Comparison of ENCODE assay signal across 12 cellular contexts in genomic region chr5:93336330-93337110, GRCh38.
"Had no signal": no experiment of that assay in that cellular context is flagged by ENCODE, and none has a peak within 500 bp of the region (broad histone marks: within the 10 kb centered on the region; RNA-seq: fewer than 3 reads in every experiment).

No MANE protein-coding gene starts in this region.

- H3K27me3 ChIP-seq: tibial nerve had no signal

- ATAC-seq: activated CD8-positive, alpha-beta T cell treated with anti-CD3 and anti-CD28 coated beads, Interleukin-2, amount 10 ng/mL, durations not matched to agents 7 days and 5 days; natural killer cell; right cardiac atrium; stimulated activated effector memory CD8-positive, alpha-beta T cell treated with anti-CD3 and anti-CD28 coated beads, Interleukin-12 subunit alpha, Interleukin-12 subunit beta, amount 100 ng/mL, for 72 hours; WTC11 had no signal

- H3K27ac ChIP-seq: tibial nerve had no signal

- H3K4me1 ChIP-seq: tibial nerve had no signal

- H3K36me3 ChIP-seq: tibial nerve had no signal

- H3K4me3 ChIP-seq: tibial nerve had no signal

- DNase-seq: activated CD4-positive, alpha-beta T cell treated with anti-CD3 and anti-CD28 coated beads for 48 hours; activated CD8-positive, alpha-beta memory T cell treated with anti-CD3 and anti-CD28 coated beads, Interleukin-2, amount 50 U/mL, for 48 hours; activated CD8-positive, alpha-beta T cell treated with anti-CD3 and anti-CD28 coated beads, Interleukin-2, amount 10 ng/mL, durations not matched to agents 7 days and 5 days; activated naive CD4-positive, alpha-beta T cell; aorta; immature natural killer cell; natural killer cell; nucleus accumbens; right cardiac atrium had no signal
